ENCODE assay signal across 8 cellular contexts in genomic region chr2:149561309-149561926, GRCh38. TPM values are rescaled to one million over a fixed set of nuclear protein-coding genes. Genes with fewer than 3 reads are reported as not detected.
DNase-seq lines count a peak whose midpoint lies in the region; ATAC-seq and TF ChIP-seq lines count a peak whose summit lies in the region.

No MANE protein-coding gene starts in this region.

- POLR2A ChIA-PET in CD4-positive, alpha-beta T cell (lab: Charles Lee): interaction anchor here (1.9 kb wide), 2 partner anchors 26 to 544 kb away, joined by 4 to 6 read pairs; partner anchors contain the start of gene MMADHC

- no peak overlapping the region for H3K27ac ChIP-seq in CD4-positive, alpha-beta T cell (ENCODE audit: low read depth, low read length)
- no peak overlapping the region for H3K27ac ChIP-seq in mesenchymal stem cell (ENCODE audit: low read length, poor library complexity, severe bottlenecking)

- no peak overlapping the region for H2AK5ac ChIP-seq in mesenchymal stem cell (ENCODE audit: low read length, severe bottlenecking)

- peaks cover 3 to 7% of the 10 kb centered on the region in 2 experiments for H3K36me3 ChIP-seq in mesenchymal stem cell (ENCODE audit: control insufficient read depth in 1 of 2, insufficient read depth in 2 of 2, low read depth in 1 of 2, low read length in 2 of 2)

- no peak overlapping the region for H2BK5ac ChIP-seq in mesenchymal stem cell (ENCODE audit: low read depth, low read length, poor library complexity, severe bottlenecking)

- H3K4ac ChIP-seq in mesenchymal stem cell (ENCODE audit: low read depth in 1 of 2, low read length in 2 of 2): no peak overlapping the region

- peak in 2 of 10 experiments; percentile 3 to 7 for DNase-seq in CD4-positive, alpha-beta T cell
- DNase-seq in NCI-H345 (lab: John Stamatoyannopoulos, UW) (peak; percentile 61), cerebellum (ENCODE audit: low spot score) (peak; percentile 27), mesenchymal stem cell (peak; percentile 47), amniotic stem cell (lab: John Stamatoyannopoulos, UW) (no peak)
- DNase-seq in activated effector memory CD4-positive, alpha-beta T cell treated with anti-CD3 and anti-CD28 coated beads, Interleukin-2, amount 50 U/mL, for 16 hours: no peak

- ATAC-seq in CD4-positive, alpha-beta T cell (ENCODE audit: poor library complexity): no peak
- peak; percentile 41 for ATAC-seq in GM18517 (IDR thresholded peaks at IDR 0.05; ENCODE audit: unreplicated experiment)
- no peak for ATAC-seq in HG02852 (IDR thresholded peaks at IDR 0.05; ENCODE audit: unreplicated experiment)

- no peak overlapping the region for H4K8ac ChIP-seq in mesenchymal stem cell (ENCODE audit: low read length)

- TF ChIP-seq CTCF in CD4-positive, alpha-beta T cell (IDR thresholded peaks at IDR 0.05): peak; percentile 97

- no peaks in the 10 kb centered on the region for H3K4me1 Mint-ChIP-seq in CD4-positive, alpha-beta T cell (ENCODE audit: low read depth)

- H3K4me3 ChIP-seq in mesenchymal stem cell (ENCODE audit: insufficient read depth in 1 of 2, low read depth in 1 of 2, low read length in 2 of 2): no peak overlapping the region

- no peak overlapping the region for H2BK15ac ChIP-seq in mesenchymal stem cell (ENCODE audit: low read depth, poor library complexity, severe bottlenecking)

- no peak overlapping the region for H3K4me2 ChIP-seq in mesenchymal stem cell (ENCODE audit: low read length, poor library complexity, severe bottlenecking)

- H3K23ac ChIP-seq in mesenchymal stem cell (ENCODE audit: low read length in 2 of 2): no peak overlapping the region

- no peaks in the 10 kb centered on the region for H3K27me3 ChIP-seq in CD4-positive, alpha-beta T cell (ENCODE audit: control insufficient read depth, insufficient read depth, low read length)
- H3K27me3 ChIP-seq in mesenchymal stem cell (ENCODE audit: control insufficient read depth in 1 of 2, insufficient read depth in 1 of 2, low read length in 2 of 2): no peaks in the 10 kb centered on the region

- intact Hi-C loops in CD4-positive, alpha-beta T cell (cut with DNase I, micrococcal nuclease): loop anchor here in 1 of 2 experiments (1.0 to 5.0 kb wide), 4 partner anchors 529 to 1623 kb away; no protein-coding TSS in a partner anchor

- H3K14ac ChIP-seq in mesenchymal stem cell (ENCODE audit: low read length in 2 of 2): no peak overlapping the region

- H3K4me1 ChIP-seq in mesenchymal stem cell (ENCODE audit: control insufficient read depth, insufficient read depth, low read depth, low read length): no peaks in the 10 kb centered on the region

- H4K91ac ChIP-seq in mesenchymal stem cell (ENCODE audit: low read length): no peak overlapping the region

- H3K9me3 ChIP-seq in CD4-positive, alpha-beta T cell (ENCODE audit: control insufficient read depth, low read length): no peaks in the 10 kb centered on the region
- H3K9me3 ChIP-seq in mesenchymal stem cell (ENCODE audit: control insufficient read depth, low read length): no peaks in the 10 kb centered on the region

- no peaks in the 10 kb centered on the region for H3K27me3 Mint-ChIP-seq in CD4-positive, alpha-beta T cell

- no peak overlapping the region for H3K4me3 Mint-ChIP-seq in CD4-positive, alpha-beta T cell

- no peak overlapping the region for H2BK12ac ChIP-seq in mesenchymal stem cell (ENCODE audit: low read length in 2 of 2)

- no peaks in the 10 kb centered on the region for H3K9me3 Mint-ChIP-seq in CD4-positive, alpha-beta T cell

- H2BK120ac ChIP-seq in mesenchymal stem cell (ENCODE audit: low read depth, low read length): no peak overlapping the region

- no peak overlapping the region for H2AFZ ChIP-seq in mesenchymal stem cell (ENCODE audit: low read depth, low read length)

- peaks cover 7% of the 10 kb centered on the region for H3K36me3 Mint-ChIP-seq in CD4-positive, alpha-beta T cell (ENCODE audit: low read depth)

- H3K18ac ChIP-seq in mesenchymal stem cell (ENCODE audit: low read depth in 1 of 2, low read length in 2 of 2): no peak overlapping the region

- H3K79me1 ChIP-seq in mesenchymal stem cell (replicated peaks; ENCODE audit: low read length, poor library complexity, severe bottlenecking): no peaks in the 10 kb centered on the region

- no peak overlapping the region for H3K27ac Mint-ChIP-seq in CD4-positive, alpha-beta T cell

- CTCF ChIA-PET in CD4-positive, alpha-beta T cell (lab: Charles Lee): interaction anchor here (1.0 to 1.6 kb wide), 3 partner anchors 25 to 544 kb away, joined by 3 to 9 read pairs (median 4); no protein-coding TSS in a partner anchor

- H3K9ac ChIP-seq in mesenchymal stem cell (ENCODE audit: low read length): no peak overlapping the region

RNA-seq across cellular contexts. Expression of gene MMADHC, which starts 26.2 kb away (rescaled TPM):
- 10 to 100 TPM; 77.3 to 77.8 TPM for total RNA-seq in CD4-positive, alpha-beta T cell
- total RNA-seq in cerebellum: 65.1 TPM
- 85.8 TPM for polyA plus RNA-seq in mesenchymal stem cell (2013, experiment 1 of 2)
- 87.7 TPM for polyA plus RNA-seq in mesenchymal stem cell (2013, experiment 2 of 2)

Comparison
In these comparisons a context has a peak if more than half of its experiments do, and no peak if none do; other contexts are left out.
1. DNase-seq: peak in NCI-H345 (single experiment), cerebellum (single experiment) and mesenchymal stem cell (single experiment); none in activated effector memory CD4-positive, alpha-beta T cell treated with anti-CD3 and anti-CD28 coated beads, Interleukin-2, amount 50 U/mL, for 16 hours (single experiment) and amniotic stem cell (single experiment).